In genomic region chr5:151238303-151238741, GRCh38 we compare ENCODE assay signal across 11 cellular contexts. TPM values are rescaled to one million over a fixed set of nuclear protein-coding genes. Genes with fewer than 3 reads are reported as not detected.
DNase-seq lines count a peak whose midpoint lies in the region; ATAC-seq and TF ChIP-seq lines count a peak whose summit lies in the region.
"Had no signal": no experiment of that assay in that cellular context is flagged by ENCODE, and none has a peak within 500 bp of the region (broad histone marks: within the 10 kb centered on the region; RNA-seq: fewer than 3 reads in every experiment).

No MANE protein-coding gene starts in this region.

- no peaks in the 10 kb centered on the region for H3K9me3 ChIP-seq in left lung

- no peak for TF ChIP-seq POLR2A in NB4 (IDR thresholded peaks at IDR 0.05; ENCODE audit: extremely low read depth, insufficient read length)

- H3K4me1 Mint-ChIP-seq in memory B cell, result peaks cover 52% of the 10 kb centered on the region

- H3K4me1 ChIP-seq in left lung, result peaks cover 0 to 47% of the 10 kb centered on the region in 2 donors

- peak; percentile 37 for DNase-seq in ELF-1 (ENCODE audit: low read depth, low spot score)
- peak; percentile 47 for DNase-seq in NB4 (ENCODE audit: low read depth)
- no peak for DNase-seq in memory B cell (ENCODE audit: low spot score in 2 of 2)
- no peak for DNase-seq in left lung
- DNase-seq in caudate nucleus (lab: John Stamatoyannopoulos, UW), result no peak
- no peak for DNase-seq in hippocampal formation (lab: John Stamatoyannopoulos, UW)
- DNase-seq: EL, NCI-H187 had no signal

- ATAC-seq in GM21423 (IDR thresholded peaks at IDR 0.05; ENCODE audit: unreplicated experiment), result peak; percentile 51
- ATAC-seq in memory B cell (ENCODE audit: low read depth), result peak; percentile 26
- no peak for ATAC-seq in left lung
- no peak for ATAC-seq in GM21528 (IDR thresholded peaks at IDR 0.05; ENCODE audit: low FRiP score, unreplicated experiment)
- ATAC-seq: activated T-helper 17 cell treated with anti-CD3 and anti-CD28 coated beads, Interleukin-2, amount 50 U/mL, for 72 hours had no signal

- H3K27ac Mint-ChIP-seq in memory B cell, result peak overlapping the region; percentile 75
- H3K27ac Mint-ChIP-seq: activated T-helper 17 cell treated with anti-CD3 and anti-CD28 coated beads, Interleukin-2, amount 50 U/mL, for 72 hours had no signal

- H3K4me3 ChIP-seq in NB4 (ENCODE audit: low read depth, low read length) (no peak overlapping the region), left lung (no peak overlapping the region)

- H3K27ac ChIP-seq in left lung (no peak overlapping the region), caudate nucleus (ENCODE audit: low read depth, low read length) (no peak overlapping the region)

- TF ChIP-seq CTCF in NB4 (IDR thresholded peaks at IDR 0.05; ENCODE audit: low read depth, low read length), result no peak
- TF ChIP-seq CTCF in left lung (IDR thresholded peaks at IDR 0.05), result no peak

- no peaks in the 10 kb centered on the region for H3K36me3 ChIP-seq in left lung

- H3K4me3 Mint-ChIP-seq in memory B cell, result peak overlapping the region; percentile 74
- H3K4me3 Mint-ChIP-seq: activated T-helper 17 cell treated with anti-CD3 and anti-CD28 coated beads, Interleukin-2, amount 50 U/mL, for 72 hours had no signal

- no peaks in the 10 kb centered on the region for H3K27me3 Mint-ChIP-seq in memory B cell
- H3K27me3 Mint-ChIP-seq: activated T-helper 17 cell treated with anti-CD3 and anti-CD28 coated beads, Interleukin-2, amount 50 U/mL, for 72 hours had no signal

- intact Hi-C loops in left lung (cut with DNase I), result loop anchor here in 1 of 2 donors (10.0 kb wide), 1 partner anchor 64 kb away; no protein-coding TSS in a partner anchor

- no peaks in the 10 kb centered on the region for H3K27me3 ChIP-seq in left lung

- no peaks in the 10 kb centered on the region for H3K9me3 Mint-ChIP-seq in memory B cell
- H3K9me3 Mint-ChIP-seq: activated T-helper 17 cell treated with anti-CD3 and anti-CD28 coated beads, Interleukin-2, amount 50 U/mL, for 72 hours had no signal

- no peaks in the 10 kb centered on the region for H3K36me3 Mint-ChIP-seq in memory B cell

RNA-seq across cellular contexts. Expression of gene CCDC69, which starts 14.4 kb away (rescaled TPM):
- 10 to 100 TPM; 34.6 to 66.4 TPM for total RNA-seq in left lung

RNA-seq across cellular contexts. Expression of gene GM2A, which starts 14.7 kb away (rescaled TPM):
- total RNA-seq in left lung, result 10 to 100 TPM; 66.1 to 70.0 TPM

Comparison
In these comparisons a context has a peak if more than half of its experiments do, and no peak if none do; other contexts are left out.
1. DNase-seq: peak in ELF-1 (single experiment) and NB4 (single experiment); none in memory B cell (0 of 2), left lung (0 of 2), caudate nucleus (0 of 61) and hippocampal formation (0 of 2).
2. ATAC-seq: peak in GM21423 (single experiment) and memory B cell (single experiment); none in left lung (single experiment) and GM21528 (single experiment).